Comparison of ENCODE assay signal across 8 cellular contexts in the genomic region with DNA sequence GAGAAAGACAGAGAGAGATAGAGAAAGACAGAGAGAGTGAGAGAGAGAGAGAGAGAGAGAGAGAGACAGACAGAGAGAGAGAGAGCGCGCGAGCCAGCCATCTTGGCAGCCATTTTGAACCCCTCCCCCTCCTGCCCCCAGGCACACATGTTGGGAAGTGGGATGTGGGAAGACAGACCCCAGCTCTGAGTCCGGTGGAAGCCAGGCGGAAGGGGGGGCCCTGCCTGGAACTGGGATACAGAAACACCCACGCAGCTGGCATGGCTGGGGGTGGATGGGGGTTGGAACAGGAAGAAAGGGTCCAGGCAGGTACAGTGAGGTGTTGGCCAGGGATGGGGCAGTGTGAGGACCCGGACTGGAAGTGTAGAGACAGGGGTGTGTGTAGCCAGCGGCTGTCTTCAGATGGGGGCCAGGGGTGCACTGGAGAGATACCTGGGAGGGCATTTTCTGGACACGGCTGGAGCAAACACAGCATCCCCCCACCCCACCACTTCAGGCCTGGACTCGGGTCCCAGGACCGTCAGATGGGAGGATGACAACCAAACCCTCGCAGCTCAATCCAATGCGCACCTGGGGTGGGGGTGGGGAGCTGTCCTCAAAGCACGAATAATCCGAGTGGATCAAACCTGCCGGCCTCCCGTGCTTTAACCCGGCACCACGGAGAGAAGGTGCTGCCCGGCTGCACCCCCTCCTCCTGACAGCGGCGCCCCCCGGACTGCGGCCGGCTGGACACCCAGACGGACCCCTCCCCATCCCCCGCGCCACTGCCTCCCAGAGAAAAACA. TPM values are rescaled to one million over a fixed set of nuclear protein-coding genes. Genes with fewer than 3 reads are reported as not detected.
DNase-seq lines count a peak whose midpoint lies in the region; ATAC-seq and TF ChIP-seq lines count a peak whose summit lies in the region.
"Not testable (repeated sequence)": the region's sequence is repeated elsewhere in the genome, so short reads cannot be mapped to it uniquely, and the experiment has no call there.

No MANE protein-coding gene starts in this region.

- H3K79me2 ChIP-seq in GM23248 (ENCODE audit: insufficient read depth); OCI-LY7 (ENCODE audit: insufficient read depth, low read depth, low read length): not testable (repeated sequence)
- peaks cover 47% of the 10 kb centered on the region for H3K79me2 ChIP-seq in hepatocyte

- H3K4me1 ChIP-seq in GM23248 (ENCODE audit: insufficient read depth); OCI-LY7 (ENCODE audit: insufficient read depth, low read length, poor library complexity, severe bottlenecking); colonic mucosa; hepatocyte (ENCODE audit: insufficient read depth); muscle layer of colon (ENCODE audit: insufficient read depth, low read length); gastrocnemius medialis; uterus: not testable (repeated sequence)

- not testable (repeated sequence) for H3K9me3 Mint-ChIP-seq in activated T-helper 17 cell treated with anti-CD3 and anti-CD28 coated beads, Interleukin-2, amount 50 U/mL, for 72 hours

- H3K4me3 ChIP-seq in GM23248 (peak overlapping the region; percentile 69), OCI-LY7 (ENCODE audit: low read depth, low read length, poor library complexity, severe bottlenecking) (peak overlapping the region; percentile 66), colonic mucosa (peak overlapping the region; percentile 45), hepatocyte (peak overlapping the region; percentile 88), muscle layer of colon (ENCODE audit: low read depth in 1 of 2, low read length in 2 of 2) (peak overlapping the region; percentile 41 to 64), gastrocnemius medialis (peak overlapping the region; percentile 12 to 52 (median 49)), uterus (peak overlapping the region; percentile 69 to 95)

- H4K20me1 ChIP-seq in GM23248 (ENCODE audit: insufficient read depth); OCI-LY7 (ENCODE audit: insufficient read depth, low read length): not testable (repeated sequence)
- H4K20me1 ChIP-seq in hepatocyte (ENCODE audit: insufficient read depth, poor library complexity, severe bottlenecking): peaks cover 12% of the 10 kb centered on the region

- H3K4me1 Mint-ChIP-seq in activated T-helper 17 cell treated with anti-CD3 and anti-CD28 coated beads, Interleukin-2, amount 50 U/mL, for 72 hours: not testable (repeated sequence)

- H3K9me3 ChIP-seq in GM23248 (ENCODE audit: low read depth); OCI-LY7 (ENCODE audit: low read length); colonic mucosa; hepatocyte (ENCODE audit: low read depth); muscle layer of colon (ENCODE audit: low read length); gastrocnemius medialis; uterus: not testable (repeated sequence)

- in situ Hi-C loops in GM23248 (cut with MboI); gastrocnemius medialis (cut with MboI; ENCODE audit: low sequenced_read_pairs in 4 of 4): not testable (repeated sequence)

- not testable (repeated sequence) for H3K27me3 Mint-ChIP-seq in activated T-helper 17 cell treated with anti-CD3 and anti-CD28 coated beads, Interleukin-2, amount 50 U/mL, for 72 hours

- not testable (repeated sequence) for TF ChIP-seq CTCF in OCI-LY7 (conservative IDR thresholded peaks at IDR 0.05; ENCODE audit: low read length); colonic mucosa (IDR thresholded peaks at IDR 0.05); hepatocyte (IDR thresholded peaks at IDR 0.05; ENCODE audit: poor library complexity); gastrocnemius medialis (IDR thresholded peaks at IDR 0.05 in 4 of 5, conservative IDR thresholded peaks at IDR 0.05 in 1 of 5); uterus (IDR thresholded peaks at IDR 0.05)

- H3K27ac ChIP-seq in GM23248; OCI-LY7 (ENCODE audit: low read depth, low read length, poor library complexity, severe bottlenecking); colonic mucosa; hepatocyte; muscle layer of colon (ENCODE audit: low read depth, low read length); gastrocnemius medialis: not testable (repeated sequence)
- peak overlapping the region in 1 of 2 donors; percentile 79 for H3K27ac ChIP-seq in uterus

- H3K27me3 ChIP-seq in GM23248 (replicated peaks; ENCODE audit: insufficient read depth) (peaks cover 11% of the 10 kb centered on the region; the same call in 1 of the 2 replicates), gastrocnemius medialis (peaks cover 5 to 25% (median 21%) of the 10 kb centered on the region in 3 donors)
- not testable (repeated sequence) for H3K27me3 ChIP-seq in colonic mucosa; hepatocyte; muscle layer of colon (ENCODE audit: control insufficient read depth in 1 of 2, insufficient read depth in 2 of 2, low read length in 2 of 2); uterus

- not testable (repeated sequence) for H2AFZ ChIP-seq in GM23248; OCI-LY7 (ENCODE audit: low read length)
- peak overlapping the region; percentile 56 for H2AFZ ChIP-seq in hepatocyte

- peak overlapping the region; percentile 87 for H3K27ac Mint-ChIP-seq in activated T-helper 17 cell treated with anti-CD3 and anti-CD28 coated beads, Interleukin-2, amount 50 U/mL, for 72 hours

- BruUV-seq in OCI-LY7 (replicated peaks; lab: Mats Ljungman, UMichigan): not testable (repeated sequence)

- not testable (repeated sequence) for H3K9me2 ChIP-seq in GM23248 (ENCODE audit: insufficient read depth); OCI-LY7 (ENCODE audit: insufficient read depth, low read length); hepatocyte (replicated peaks; ENCODE audit: insufficient read depth)

- H3K36me3 Mint-ChIP-seq in activated T-helper 17 cell treated with anti-CD3 and anti-CD28 coated beads, Interleukin-2, amount 50 U/mL, for 72 hours (ENCODE audit: low read depth): not testable (repeated sequence)

- H3K4me2 ChIP-seq in GM23248 (ENCODE audit: unreplicated experiment) (peak overlapping the region; percentile 73), OCI-LY7 (ENCODE audit: low read length) (peak overlapping the region; percentile 64), hepatocyte (peak overlapping the region; percentile 91)

- TF ChIP-seq POLR2A in gastrocnemius medialis (IDR thresholded peaks at IDR 0.05); uterus (IDR thresholded peaks at IDR 0.05): not testable (repeated sequence)

- peak overlapping the region; percentile 84 for H3K4me3 Mint-ChIP-seq in activated T-helper 17 cell treated with anti-CD3 and anti-CD28 coated beads, Interleukin-2, amount 50 U/mL, for 72 hours

- not testable (repeated sequence) for H3F3A ChIP-seq in GM23248 (ENCODE audit: insufficient read depth)

- not testable (repeated sequence) for ATAC-seq in activated T-helper 17 cell treated with anti-CD3 and anti-CD28 coated beads, Interleukin-2, amount 50 U/mL, for 72 hours (replicated peaks); gastrocnemius medialis

- WGBS in GM23248 (ENCODE audit: low coverage in 1 of 2, low lambda C conversion rate in 2 of 2, missing lambda C conversion rate in 2 of 2), 2 experiments: 10 to 17% methylated on average over 22 to 24 of the region's 28 CpGs
- 14% methylated on average over 11 of the region's 28 CpGs for WGBS in hepatocyte (ENCODE audit: low lambda C conversion rate, missing lambda C conversion rate)

- not testable (repeated sequence) for H3K36me3 ChIP-seq in GM23248 (ENCODE audit: low read depth); OCI-LY7 (ENCODE audit: insufficient read depth, low read length); colonic mucosa; hepatocyte (replicated peaks; ENCODE audit: insufficient read depth, low read depth); muscle layer of colon (ENCODE audit: insufficient read depth, low read length); gastrocnemius medialis; uterus

- POLR2A ChIA-PET in OCI-LY7 (lab: Charles Lee): not testable (repeated sequence)

- CTCF ChIA-PET in OCI-LY7 (lab: Charles Lee; ENCODE audit: unreplicated experiment): not testable (repeated sequence)

- intact Hi-C loops in OCI-LY7 (cut with micrococcal nuclease; ENCODE audit: unreplicated experiment): loop anchor here (10.0 kb wide), 1 partner anchor 280 kb away; no protein-coding TSS in a partner anchor
- intact Hi-C loops in colonic mucosa (cut with DNase I); uterus (cut with DNase I; ENCODE audit: low total_unique reads): not testable (repeated sequence)
- intact Hi-C loops in gastrocnemius medialis (cut with DNase I; ENCODE audit: low total_unique reads): loop anchor here (5.0 kb wide), 1 partner anchor 142 kb away; no protein-coding TSS in a partner anchor

- not testable (repeated sequence) for DNase-seq in GM23248; OCI-LY7 (ENCODE audit: low spot score); colonic mucosa; gastrocnemius medialis; uterus
- peak; percentile 10 for DNase-seq in hepatocyte (ENCODE audit: low spot score)

- H3K9ac ChIP-seq in GM23248 (peak overlapping the region; percentile 38; the same call in 1 of the 2 replicates), colonic mucosa (ENCODE audit: low read depth in 2 of 2, low read length in 2 of 2) (peak overlapping the region in 1 of 2 donors; percentile 66), muscle layer of colon (ENCODE audit: low read length) (peak overlapping the region; percentile 57)

RNA-seq across cellular contexts. Expression of gene ADGRL1, which starts 1.1 kb away (rescaled TPM):
- 3.0 and 3.8 TPM in 2 replicates for total RNA-seq in GM23248 (2014; rRNA removed; shearing (Covaris generic))
- polyA plus RNA-seq in GM23248 (2016; fragmentation: Nextera tagmentation; extraction: Ambion mirVana) (0.75 and 1.0 TPM in 2 replicates), hepatocyte (11.9 and 16.3 TPM in 2 replicates)
- 2.6 and 5.0 TPM in 2 replicates for total RNA-seq in OCI-LY7 (2014; rRNA removed; shearing (Covaris generic))
- total RNA-seq in OCI-LY7 (2022) (8.1 and 8.2 TPM in 2 replicates), colonic mucosa (10 to 100 TPM; 18.4 to 28.0 TPM), hepatocyte (11.5 and 16.9 TPM in 2 replicates), gastrocnemius medialis (1 to 10 TPM in 2 of 4 donors, under 1 TPM in 2; 0.76 to 3.5 (median 1.2) TPM), uterus (10 to 100 TPM in 2 of 4 donors, 1 to 10 TPM in 2; 2.4 to 64.0 (median 20.7) TPM)
- total RNA-seq in activated T-helper 17 cell treated with anti-CD3 and anti-CD28 coated beads, Interleukin-2, amount 50 U/mL, for 72 hours: 1 to 10 TPM; 3.9 to 8.4 TPM
